14 cellular contexts compared by ENCODE assay signal in the genomic region with DNA sequence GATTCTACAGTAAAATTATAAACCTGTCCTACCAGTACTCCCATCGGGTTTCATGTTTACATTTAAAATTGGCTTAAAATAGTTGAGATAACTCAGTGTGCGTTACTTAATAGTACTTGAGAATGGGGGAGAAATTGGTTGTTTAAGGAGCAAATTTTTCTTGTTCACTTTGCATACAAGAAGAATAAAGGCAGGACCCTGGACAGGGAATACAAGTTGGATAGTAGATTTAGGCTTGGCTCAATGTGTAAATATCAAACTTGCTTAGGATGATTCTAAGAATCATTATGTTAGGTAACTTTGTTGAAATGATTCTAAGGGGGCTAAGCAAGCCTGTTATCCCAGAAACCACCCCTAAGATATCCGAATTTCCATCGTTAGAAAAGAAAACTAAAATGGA.
DNase-seq lines count a peak whose midpoint lies in the region; ATAC-seq and TF ChIP-seq lines count a peak whose summit lies in the region.
"Had no signal": no experiment of that assay in that cellular context is flagged by ENCODE, and none has a peak within 500 bp of the region (broad histone marks: within the 10 kb centered on the region; RNA-seq: fewer than 3 reads in every experiment).

No MANE protein-coding gene starts in this region.

- no peaks in the 10 kb centered on the region for H3K27me3 ChIP-seq in GM23338 (ENCODE audit: insufficient read depth)

- peaks cover 3% of the 10 kb centered on the region; the same call in 1 of the 3 replicates for H3K4me1 Mint-ChIP-seq in GM23338

- DNase-seq in GM23338 (ENCODE audit: low spot score) (no peak), epithelial cell of esophagus (ENCODE audit: low read depth) (peak; percentile 30), left kidney (ENCODE audit: low read depth, low spot score) (peak; percentile 43), DMS114 treated with DMSO at 0.1 percent for 48 hours (lab: John Stamatoyannopoulos, UW; ENCODE audit: unreplicated experiment) (no peak)
- DNase-seq: MV-4-11, NCI-H1417 treated with DMSO at 0.1 percent for 48 hours, NCI-H2029, NCI-H2171 treated with DMSO at 0.1 percent for 48 hours, NCI-H82, SHP77 treated with DMSO at 0.1 percent for 48 hours had no signal

- H3K27me3 Mint-ChIP-seq in GM23338 (ENCODE audit: insufficient read depth, low read depth, poor library complexity): no peaks in the 10 kb centered on the region

- H3K9me3 Mint-ChIP-seq in GM23338: no peaks in the 10 kb centered on the region

- no peak overlapping the region for H3K27ac ChIP-seq in GM23338 (ENCODE audit: low read depth)

- no peak overlapping the region for H3K4me2 ChIP-seq in GM23338

- no peaks in the 10 kb centered on the region for H3F3A ChIP-seq in GM23338 (replicated peaks; ENCODE audit: low read depth)

- H3K27ac Mint-ChIP-seq in GM23338: no peak overlapping the region

- no peak overlapping the region for H2AFZ ChIP-seq in GM23338

- no peaks in the 10 kb centered on the region for H3K79me2 ChIP-seq in GM23338 (replicated peaks; ENCODE audit: insufficient read depth)

- ATAC-seq in GM23338: no peak
- no peak for ATAC-seq in GM18909 (IDR thresholded peaks at IDR 0.05; ENCODE audit: poor library complexity, unreplicated experiment)
- no peak for ATAC-seq in HG03460 (IDR thresholded peaks at IDR 0.05; ENCODE audit: unreplicated experiment)
- no peak for ATAC-seq in HG02610 (IDR thresholded peaks at IDR 0.05; ENCODE audit: unreplicated experiment)

- no peaks in the 10 kb centered on the region for H3K36me3 Mint-ChIP-seq in GM23338 (ENCODE audit: low read depth)

- H3K4me3 Mint-ChIP-seq in GM23338: no peak overlapping the region

- no peaks in the 10 kb centered on the region for H4K20me1 ChIP-seq in GM23338 (replicated peaks; ENCODE audit: insufficient read depth)

- H3K36me3 ChIP-seq in GM23338 (ENCODE audit: insufficient read depth): no peaks in the 10 kb centered on the region

- H3K4me3 ChIP-seq in GM23338 (no peak overlapping the region), epithelial cell of esophagus (ENCODE audit: low read length) (no peak overlapping the region)

- peaks cover 27% of the 10 kb centered on the region; the same call in 1 of the 2 replicates for H3K9me2 ChIP-seq in GM23338 (ENCODE audit: insufficient read depth)

- H3K4me1 ChIP-seq in GM23338 (ENCODE audit: insufficient read depth): no peaks in the 10 kb centered on the region

- TF ChIP-seq CTCF in GM23338 (conservative IDR thresholded peaks at IDR 0.05; ENCODE audit: low read depth in 2 of 2) (no peak), epithelial cell of esophagus (IDR thresholded peaks at IDR 0.05; ENCODE audit: insufficient read depth, low read depth, low read length, missing control alignments) (no peak)

TF ChIP-seq in GM23338, 12 proteins besides CTCF, POLR2A, EP300 and RAD21:
- TF ChIP-seq ZNF331 (CRISPR knock-in tag; IDR thresholded peaks at IDR 0.05; ENCODE audit: low read depth): no peak
- no peak for TF ChIP-seq STAT1 (IDR thresholded peaks at IDR 0.05; ENCODE audit: unreplicated experiment)
- no peak for TF ChIP-seq ETS1 (IDR thresholded peaks at IDR 0.05)
- peak; percentile 32 for TF ChIP-seq REST (IDR thresholded peaks at IDR 0.05; ENCODE audit: unreplicated experiment)
- no peak for TF ChIP-seq EZH2 (IDR thresholded peaks at IDR 0.05; ENCODE audit: low read depth, unreplicated experiment)
- TF ChIP-seq JUNB (IDR thresholded peaks at IDR 0.05; ENCODE audit: unreplicated experiment): no peak
TF ChIP-seq in GM23338: peak in this region for 1.

TF ChIP-seq in PFSK-1, 5 proteins besides CTCF, POLR2A, EP300 and RAD21:
- TF ChIP-seq REST (IDR thresholded peaks at IDR 0.05; ENCODE audit: insufficient read depth in 1 of 2, low read depth in 2 of 2, low read length in 2 of 2) (peak; percentile 19 to 41; a peak in 1 of 4 replicates), SIN3A (IDR thresholded peaks at IDR 0.05; ENCODE audit: borderline replicate concordance, insufficient read depth, low read length) (no peak)

Comparison
In these comparisons a context has a peak if more than half of its experiments do, and no peak if none do; other contexts are left out.
1. DNase-seq: peak in epithelial cell of esophagus (single experiment) and left kidney (single experiment); none in GM23338 (single experiment) and DMS114 treated with DMSO at 0.1 percent for 48 hours (single experiment).